Comparison of ENCODE assay signal across 8 cellular contexts in the genomic region with DNA sequence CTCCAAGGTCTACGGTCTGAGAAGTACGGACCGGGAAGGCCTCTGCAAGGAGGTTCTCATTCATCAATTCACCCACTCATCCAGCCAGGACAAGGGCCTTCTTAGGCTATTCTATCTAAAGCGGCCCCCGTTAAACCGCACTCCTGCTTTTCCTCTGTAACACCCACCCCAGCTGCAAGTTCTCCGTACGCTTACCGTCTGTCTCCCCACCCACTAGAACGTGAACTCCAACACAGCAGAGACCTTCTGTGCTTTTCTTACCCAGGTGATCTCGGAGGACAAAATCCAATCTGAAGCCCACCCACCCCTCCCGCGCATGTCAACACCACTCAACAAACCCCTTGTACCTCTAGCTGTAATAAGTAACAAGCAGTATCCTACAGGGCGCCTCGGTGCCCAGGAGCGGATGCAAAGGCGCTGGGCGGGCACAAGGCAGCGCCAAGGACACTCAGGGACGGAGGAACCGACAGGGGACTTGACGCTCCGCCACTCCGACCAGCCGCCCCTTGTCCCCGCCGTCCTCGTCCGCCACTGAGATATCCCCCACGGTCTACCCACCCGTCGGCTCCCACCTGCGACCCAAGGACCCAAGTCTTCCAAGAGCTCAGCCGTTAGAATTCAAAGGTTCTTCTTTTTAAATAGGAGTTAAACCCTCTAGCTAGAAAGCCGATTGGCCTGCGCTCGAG. TPM values are rescaled to one million over a fixed set of nuclear protein-coding genes. Genes with fewer than 3 reads are reported as not detected.
DNase-seq lines count a peak whose midpoint lies in the region; ATAC-seq and TF ChIP-seq lines count a peak whose summit lies in the region.
"Had no signal": no experiment of that assay in that cellular context is flagged by ENCODE, and none has a peak within 500 bp of the region (broad histone marks: within the 10 kb centered on the region; RNA-seq: fewer than 3 reads in every experiment).

Gene AURKA (minus strand): TSS at position 620 of the 686 bp plus-strand sequence. CDS start 4,018 bp downstream, outside the sequence.

- DNase-seq in MG63 (peak; percentile 1), colonic mucosa (peak; percentile 25), mesothelial cell of epicardium (ENCODE audit: low spot score in 2 of 2, unreplicated experiment in 2 of 2) (no peak), T-helper 9 cell (no peak)
- DNase-seq in stimulated activated CD4-positive, alpha-beta T cell treated with anti-CD3 and anti-CD28 coated beads, Interleukin-2, amount 100 ng/mL, for 24 hours, result no peak

- H3K4me3 Mint-ChIP-seq in mesothelial cell of epicardium, result no peak within 1 kb of the TSS
- H3K4me3 Mint-ChIP-seq: nephron had no signal

- peaks cover 16% of the 10 kb centered on the region for H3K36me3 Mint-ChIP-seq in mesothelial cell of epicardium

- peak within 1 kb of the TSS; percentile 60 for H3K27ac Mint-ChIP-seq in mesothelial cell of epicardium
- H3K27ac Mint-ChIP-seq: nephron had no signal

- H3K9me3 ChIP-seq in MG63 (no peaks in the 10 kb centered on the region), colonic mucosa (no peaks in the 10 kb centered on the region)

- peaks cover 23% of the 10 kb centered on the region for H3K4me1 Mint-ChIP-seq in mesothelial cell of epicardium

- intact Hi-C loops in colonic mucosa (cut with DNase I), result no loop called here

- H3K36me3 ChIP-seq in MG63 (peaks cover 80% of the 10 kb centered on the region), colonic mucosa (peaks cover 3% of the 10 kb centered on the region)

- peak within 1 kb of the TSS; percentile 80 to 85 for H3K9ac ChIP-seq in colonic mucosa (ENCODE audit: low read depth in 2 of 2, low read length in 2 of 2)

- no peaks in the 10 kb centered on the region for H3K27me3 Mint-ChIP-seq in mesothelial cell of epicardium (ENCODE audit: low read depth)

- peak; percentile 47 for ATAC-seq in GM18511 (IDR thresholded peaks at IDR 0.05; ENCODE audit: unreplicated experiment)
- peak; percentile 39 for ATAC-seq in GM21825 (IDR thresholded peaks at IDR 0.05; ENCODE audit: unreplicated experiment)

- H3K9me3 Mint-ChIP-seq in mesothelial cell of epicardium, result no peaks in the 10 kb centered on the region
- H3K9me3 Mint-ChIP-seq: nephron had no signal

- H3K4me1 ChIP-seq in colonic mucosa, result peaks cover 6% of the 10 kb centered on the region

- H3K27ac ChIP-seq in colonic mucosa, result peak within 1 kb of the TSS; percentile 89

- H3K4me3 ChIP-seq in MG63 (peak within 1 kb of the TSS; percentile 78), colonic mucosa (peak within 1 kb of the TSS; percentile 88)

- TF ChIP-seq CTCF in colonic mucosa (IDR thresholded peaks at IDR 0.05), result no peak
- TF ChIP-seq CTCF in mesothelial cell of epicardium (IDR thresholded peaks at IDR 0.05; ENCODE audit: unreplicated experiment), result no peak

- no peaks in the 10 kb centered on the region for H3K27me3 ChIP-seq in MG63
- H3K27me3 ChIP-seq in colonic mucosa, result no peaks in the 10 kb centered on the region

RNA-seq across cellular contexts. Expression of gene AURKA, which starts in this region (rescaled TPM):
- total RNA-seq in MG63 (2014; rRNA removed; shearing (Covaris generic); ENCODE audit: low replicate concordance), result 86.4 and 130 TPM in 2 replicates
- total RNA-seq in colonic mucosa (10 to 100 TPM; 25.6 to 62.4 TPM), mesothelial cell of epicardium (13.2 to 14.7 TPM (median 14.4 TPM) in 3 replicates)

Comparison
In these comparisons a context has a peak if more than half of its experiments do, and no peak if none do; other contexts are left out.
1. DNase-seq: peak in MG63 (single experiment) and colonic mucosa (single experiment); none in mesothelial cell of epicardium (0 of 2), stimulated activated CD4-positive, alpha-beta T cell treated with anti-CD3 and anti-CD28 coated beads, Interleukin-2, amount 100 ng/mL, for 24 hours (0 of 2) and T-helper 9 cell (single experiment).